1 cellular context compared by ENCODE assay signal in the genomic region with DNA sequence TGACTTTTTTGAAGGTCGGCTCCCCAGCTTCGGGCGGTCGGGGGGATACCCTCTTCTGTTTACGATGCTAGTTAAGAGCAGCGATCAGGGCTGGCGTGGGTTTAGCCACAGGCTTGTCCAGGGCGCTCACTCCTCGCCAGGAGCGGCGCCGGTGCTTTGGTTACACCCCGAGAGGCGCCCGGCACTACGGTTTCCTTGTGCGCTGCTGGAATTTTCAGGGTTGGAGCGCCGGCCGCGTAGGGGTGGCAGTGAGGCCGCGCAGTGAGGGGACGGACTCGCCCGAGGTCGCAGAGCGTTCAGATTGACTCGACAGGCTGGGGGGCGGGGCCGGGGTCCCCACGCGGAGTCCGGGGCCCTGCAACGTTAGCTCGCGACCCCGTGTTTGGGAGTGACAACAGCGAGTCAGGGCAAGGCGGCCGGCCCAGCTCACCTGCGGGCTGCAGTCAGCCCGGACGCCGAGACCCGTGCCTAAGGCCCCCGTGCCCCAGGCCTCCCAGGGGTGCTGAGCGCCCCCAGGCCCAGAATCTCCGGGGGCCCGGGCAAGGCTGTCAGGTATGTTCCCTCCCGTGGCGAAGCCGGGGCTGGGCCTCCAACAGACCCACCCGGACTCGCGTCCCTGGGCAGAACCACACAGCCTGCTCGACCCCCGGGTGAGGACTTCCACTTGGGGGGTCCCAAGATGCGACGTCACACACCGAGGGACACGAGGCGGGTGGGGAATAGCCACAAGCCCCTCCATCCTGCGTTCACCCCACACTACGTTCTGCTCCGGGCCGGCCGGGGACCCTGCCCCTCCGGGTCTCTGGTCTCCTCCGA.
A peak's percentile ranks its signal among the peaks of the same experiment; 100 is the strongest.
TF ChIP-seq lines count a peak whose summit lies in the region.

No MANE protein-coding gene starts in this region.

TF ChIP-seq in HepG2, 621 proteins besides CTCF, POLR2A, EP300 and RAD21 (continued from another document and continues in another):
- TF ChIP-seq, protein P1, sequence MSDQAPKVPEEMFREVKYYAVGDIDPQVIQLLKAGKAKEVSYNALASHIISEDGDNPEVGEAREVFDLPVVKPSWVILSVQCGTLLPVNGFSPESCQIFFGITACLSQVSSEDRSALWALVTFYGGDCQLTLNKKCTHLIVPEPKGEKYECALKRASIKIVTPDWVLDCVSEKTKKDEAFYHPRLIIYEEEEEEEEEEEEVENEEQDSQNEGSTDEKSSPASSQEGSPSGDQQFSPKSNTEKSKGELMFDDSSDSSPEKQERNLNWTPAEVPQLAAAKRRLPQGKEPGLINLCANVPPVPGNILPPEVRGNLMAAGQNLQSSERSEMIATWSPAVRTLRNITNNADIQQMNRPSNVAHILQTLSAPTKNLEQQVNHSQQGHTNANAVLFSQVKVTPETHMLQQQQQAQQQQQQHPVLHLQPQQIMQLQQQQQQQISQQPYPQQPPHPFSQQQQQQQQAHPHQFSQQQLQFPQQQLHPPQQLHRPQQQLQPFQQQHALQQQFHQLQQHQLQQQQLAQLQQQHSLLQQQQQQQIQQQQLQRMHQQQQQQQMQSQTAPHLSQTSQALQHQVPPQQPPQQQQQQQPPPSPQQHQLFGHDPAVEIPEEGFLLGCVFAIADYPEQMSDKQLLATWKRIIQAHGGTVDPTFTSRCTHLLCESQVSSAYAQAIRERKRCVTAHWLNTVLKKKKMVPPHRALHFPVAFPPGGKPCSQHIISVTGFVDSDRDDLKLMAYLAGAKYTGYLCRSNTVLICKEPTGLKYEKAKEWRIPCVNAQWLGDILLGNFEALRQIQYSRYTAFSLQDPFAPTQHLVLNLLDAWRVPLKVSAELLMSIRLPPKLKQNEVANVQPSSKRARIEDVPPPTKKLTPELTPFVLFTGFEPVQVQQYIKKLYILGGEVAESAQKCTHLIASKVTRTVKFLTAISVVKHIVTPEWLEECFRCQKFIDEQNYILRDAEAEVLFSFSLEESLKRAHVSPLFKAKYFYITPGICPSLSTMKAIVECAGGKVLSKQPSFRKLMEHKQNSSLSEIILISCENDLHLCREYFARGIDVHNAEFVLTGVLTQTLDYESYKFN (CRISPR knock-in tag; conservative IDR thresholded peaks at IDR 0.05), result no peak
- TF ChIP-seq HNRNPLL (IDR thresholded peaks at IDR 0.05; ENCODE audit: low read depth, low read length, poor library complexity, severe bottlenecking) (peak; percentile 94), KDM1A (CRISPR knock-in tag; IDR thresholded peaks at IDR 0.05) (no peak), PPARG (CRISPR knock-in tag; conservative IDR thresholded peaks at IDR 0.05) (no peak), MED13 (CRISPR knock-in tag; IDR thresholded peaks at IDR 0.05) (0 out of 2 replicates have a peak, but pooled peaks have one; percentile 15), FOXM1 (CRISPR knock-in tag; IDR thresholded peaks at IDR 0.05) (no peak), PTBP1 (IDR thresholded peaks at IDR 0.05; ENCODE audit: low read depth, low read length, poor library complexity, severe bottlenecking) (no peak), SMYD3 (CRISPR knock-in tag; IDR thresholded peaks at IDR 0.05) (no peak), ZNF264 (CRISPR knock-in tag; IDR thresholded peaks at IDR 0.05) (no peak; the same call in 1 of the 2 replicates), JARID2 (CRISPR knock-in tag; IDR thresholded peaks at IDR 0.05; ENCODE audit: insufficient replicate concordance) (peak; percentile 48), ZNF224 (CRISPR knock-in tag; IDR thresholded peaks at IDR 0.05) (0 out of 2 replicates have a peak, but pooled peaks have one; percentile 4), NFIB (CRISPR knock-in tag; IDR thresholded peaks at IDR 0.05; ENCODE audit: borderline replicate concordance) (no peak), KLF16 (CRISPR knock-in tag; IDR thresholded peaks at IDR 0.05) (peak in 1 of 2 experiments; percentile 66; a peak in 2 of 4 replicates), HDAC1 (CRISPR knock-in tag; IDR thresholded peaks at IDR 0.05) (peak; percentile 42), ZNF256 (CRISPR knock-in tag; conservative IDR thresholded peaks at IDR 0.05) (no peak), CENPX (CRISPR knock-in tag; IDR thresholded peaks at IDR 0.05) (no peak), TBX3 (IDR thresholded peaks at IDR 0.05; ENCODE audit: borderline replicate concordance) (no peak), MAZ (IDR thresholded peaks at IDR 0.05; ENCODE audit: borderline replicate concordance, low read depth, low read length) (no peak; the same call in 1 of the 2 replicates), MAZ (CRISPR knock-in tag; IDR thresholded peaks at IDR 0.05; ENCODE audit: low read depth) (no peak; the same call in 1 of the 2 replicates), NR2F2 (IDR thresholded peaks at IDR 0.05; ENCODE audit: borderline replicate concordance, low read depth) (peak; percentile 2; the same call in 1 of the 2 replicates), KLF9 (CRISPR knock-in tag; IDR thresholded peaks at IDR 0.05; ENCODE audit: low read depth) (no peak), ZNF703 (CRISPR knock-in tag; IDR thresholded peaks at IDR 0.05; ENCODE audit: borderline replicate concordance) (no peak), ZNF782 (CRISPR knock-in tag; IDR thresholded peaks at IDR 0.05; ENCODE audit: borderline replicate concordance) (no peak), ZFY (CRISPR knock-in tag; IDR thresholded peaks at IDR 0.05) (peak; percentile 73)
- TF ChIP-seq, protein P2, sequence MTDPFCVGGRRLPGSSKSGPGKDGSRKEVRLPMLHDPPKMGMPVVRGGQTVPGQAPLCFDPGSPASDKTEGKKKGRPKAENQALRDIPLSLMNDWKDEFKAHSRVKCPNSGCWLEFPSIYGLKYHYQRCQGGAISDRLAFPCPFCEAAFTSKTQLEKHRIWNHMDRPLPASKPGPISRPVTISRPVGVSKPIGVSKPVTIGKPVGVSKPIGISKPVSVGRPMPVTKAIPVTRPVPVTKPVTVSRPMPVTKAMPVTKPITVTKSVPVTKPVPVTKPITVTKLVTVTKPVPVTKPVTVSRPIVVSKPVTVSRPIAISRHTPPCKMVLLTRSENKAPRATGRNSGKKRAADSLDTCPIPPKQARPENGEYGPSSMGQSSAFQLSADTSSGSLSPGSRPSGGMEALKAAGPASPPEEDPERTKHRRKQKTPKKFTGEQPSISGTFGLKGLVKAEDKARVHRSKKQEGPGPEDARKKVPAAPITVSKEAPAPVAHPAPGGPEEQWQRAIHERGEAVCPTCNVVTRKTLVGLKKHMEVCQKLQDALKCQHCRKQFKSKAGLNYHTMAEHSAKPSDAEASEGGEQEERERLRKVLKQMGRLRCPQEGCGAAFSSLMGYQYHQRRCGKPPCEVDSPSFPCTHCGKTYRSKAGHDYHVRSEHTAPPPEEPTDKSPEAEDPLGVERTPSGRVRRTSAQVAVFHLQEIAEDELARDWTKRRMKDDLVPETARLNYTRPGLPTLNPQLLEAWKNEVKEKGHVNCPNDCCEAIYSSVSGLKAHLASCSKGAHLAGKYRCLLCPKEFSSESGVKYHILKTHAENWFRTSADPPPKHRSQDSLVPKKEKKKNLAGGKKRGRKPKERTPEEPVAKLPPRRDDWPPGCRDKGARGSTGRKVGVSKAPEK (CRISPR knock-in tag; IDR thresholded peaks at IDR 0.05; ENCODE audit: borderline replicate concordance), result no peak
- TF ChIP-seq, protein P3, sequence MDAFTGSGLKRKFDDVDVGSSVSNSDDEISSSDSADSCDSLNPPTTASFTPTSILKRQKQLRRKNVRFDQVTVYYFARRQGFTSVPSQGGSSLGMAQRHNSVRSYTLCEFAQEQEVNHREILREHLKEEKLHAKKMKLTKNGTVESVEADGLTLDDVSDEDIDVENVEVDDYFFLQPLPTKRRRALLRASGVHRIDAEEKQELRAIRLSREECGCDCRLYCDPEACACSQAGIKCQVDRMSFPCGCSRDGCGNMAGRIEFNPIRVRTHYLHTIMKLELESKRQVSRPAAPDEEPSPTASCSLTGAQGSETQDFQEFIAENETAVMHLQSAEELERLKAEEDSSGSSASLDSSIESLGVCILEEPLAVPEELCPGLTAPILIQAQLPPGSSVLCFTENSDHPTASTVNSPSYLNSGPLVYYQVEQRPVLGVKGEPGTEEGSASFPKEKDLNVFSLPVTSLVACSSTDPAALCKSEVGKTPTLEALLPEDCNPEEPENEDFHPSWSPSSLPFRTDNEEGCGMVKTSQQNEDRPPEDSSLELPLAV (CRISPR knock-in tag; conservative IDR thresholded peaks at IDR 0.05; ENCODE audit: low read depth), result no peak
- TF ChIP-seq, protein P4, sequence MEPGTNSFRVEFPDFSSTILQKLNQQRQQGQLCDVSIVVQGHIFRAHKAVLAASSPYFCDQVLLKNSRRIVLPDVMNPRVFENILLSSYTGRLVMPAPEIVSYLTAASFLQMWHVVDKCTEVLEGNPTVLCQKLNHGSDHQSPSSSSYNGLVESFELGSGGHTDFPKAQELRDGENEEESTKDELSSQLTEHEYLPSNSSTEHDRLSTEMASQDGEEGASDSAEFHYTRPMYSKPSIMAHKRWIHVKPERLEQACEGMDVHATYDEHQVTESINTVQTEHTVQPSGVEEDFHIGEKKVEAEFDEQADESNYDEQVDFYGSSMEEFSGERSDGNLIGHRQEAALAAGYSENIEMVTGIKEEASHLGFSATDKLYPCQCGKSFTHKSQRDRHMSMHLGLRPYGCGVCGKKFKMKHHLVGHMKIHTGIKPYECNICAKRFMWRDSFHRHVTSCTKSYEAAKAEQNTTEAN (CRISPR knock-in tag; conservative IDR thresholded peaks at IDR 0.05), result no peak
- TF ChIP-seq, protein P5, sequence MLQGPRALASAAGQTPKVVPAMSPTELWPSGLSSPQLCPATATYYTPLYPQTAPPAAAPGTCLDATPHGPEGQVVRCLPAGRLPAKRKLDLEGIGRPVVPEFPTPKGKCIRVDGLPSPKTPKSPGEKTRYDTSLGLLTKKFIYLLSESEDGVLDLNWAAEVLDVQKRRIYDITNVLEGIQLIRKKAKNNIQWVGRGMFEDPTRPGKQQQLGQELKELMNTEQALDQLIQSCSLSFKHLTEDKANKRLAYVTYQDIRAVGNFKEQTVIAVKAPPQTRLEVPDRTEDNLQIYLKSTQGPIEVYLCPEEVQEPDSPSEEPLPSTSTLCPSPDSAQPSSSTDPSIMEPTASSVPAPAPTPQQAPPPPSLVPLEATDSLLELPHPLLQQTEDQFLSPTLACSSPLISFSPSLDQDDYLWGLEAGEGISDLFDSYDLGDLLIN (CRISPR knock-in tag; IDR thresholded peaks at IDR 0.05; ENCODE audit: borderline replicate concordance), result no peak
- TF ChIP-seq, protein P6, sequence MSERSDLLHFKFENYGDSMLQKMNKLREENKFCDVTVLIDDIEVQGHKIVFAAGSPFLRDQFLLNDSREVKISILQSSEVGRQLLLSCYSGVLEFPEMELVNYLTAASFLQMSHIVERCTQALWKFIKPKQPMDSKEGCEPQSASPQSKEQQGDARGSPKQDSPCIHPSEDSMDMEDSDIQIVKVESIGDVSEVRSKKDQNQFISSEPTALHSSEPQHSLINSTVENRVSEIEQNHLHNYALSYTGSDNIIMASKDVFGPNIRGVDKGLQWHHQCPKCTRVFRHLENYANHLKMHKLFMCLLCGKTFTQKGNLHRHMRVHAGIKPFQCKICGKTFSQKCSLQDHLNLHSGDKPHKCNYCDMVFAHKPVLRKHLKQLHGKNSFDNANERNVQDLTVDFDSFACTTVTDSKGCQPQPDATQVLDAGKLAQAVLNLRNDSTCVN (CRISPR knock-in tag; IDR thresholded peaks at IDR 0.05; ENCODE audit: borderline replicate concordance), result no peak; the same call in 1 of the 2 replicates
- TF ChIP-seq, protein P7, sequence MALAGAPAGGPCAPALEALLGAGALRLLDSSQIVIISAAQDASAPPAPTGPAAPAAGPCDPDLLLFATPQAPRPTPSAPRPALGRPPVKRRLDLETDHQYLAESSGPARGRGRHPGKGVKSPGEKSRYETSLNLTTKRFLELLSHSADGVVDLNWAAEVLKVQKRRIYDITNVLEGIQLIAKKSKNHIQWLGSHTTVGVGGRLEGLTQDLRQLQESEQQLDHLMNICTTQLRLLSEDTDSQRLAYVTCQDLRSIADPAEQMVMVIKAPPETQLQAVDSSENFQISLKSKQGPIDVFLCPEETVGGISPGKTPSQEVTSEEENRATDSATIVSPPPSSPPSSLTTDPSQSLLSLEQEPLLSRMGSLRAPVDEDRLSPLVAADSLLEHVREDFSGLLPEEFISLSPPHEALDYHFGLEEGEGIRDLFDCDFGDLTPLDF (CRISPR knock-in tag; IDR thresholded peaks at IDR 0.05), result peak; percentile 48; the same call in 1 of the 2 replicates
- TF ChIP-seq, protein P8, sequence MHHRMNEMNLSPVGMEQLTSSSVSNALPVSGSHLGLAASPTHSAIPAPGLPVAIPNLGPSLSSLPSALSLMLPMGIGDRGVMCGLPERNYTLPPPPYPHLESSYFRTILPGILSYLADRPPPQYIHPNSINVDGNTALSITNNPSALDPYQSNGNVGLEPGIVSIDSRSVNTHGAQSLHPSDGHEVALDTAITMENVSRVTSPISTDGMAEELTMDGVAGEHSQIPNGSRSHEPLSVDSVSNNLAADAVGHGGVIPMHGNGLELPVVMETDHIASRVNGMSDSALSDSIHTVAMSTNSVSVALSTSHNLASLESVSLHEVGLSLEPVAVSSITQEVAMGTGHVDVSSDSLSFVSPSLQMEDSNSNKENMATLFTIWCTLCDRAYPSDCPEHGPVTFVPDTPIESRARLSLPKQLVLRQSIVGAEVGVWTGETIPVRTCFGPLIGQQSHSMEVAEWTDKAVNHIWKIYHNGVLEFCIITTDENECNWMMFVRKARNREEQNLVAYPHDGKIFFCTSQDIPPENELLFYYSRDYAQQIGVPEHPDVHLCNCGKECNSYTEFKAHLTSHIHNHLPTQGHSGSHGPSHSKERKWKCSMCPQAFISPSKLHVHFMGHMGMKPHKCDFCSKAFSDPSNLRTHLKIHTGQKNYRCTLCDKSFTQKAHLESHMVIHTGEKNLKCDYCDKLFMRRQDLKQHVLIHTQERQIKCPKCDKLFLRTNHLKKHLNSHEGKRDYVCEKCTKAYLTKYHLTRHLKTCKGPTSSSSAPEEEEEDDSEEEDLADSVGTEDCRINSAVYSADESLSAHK (CRISPR knock-in tag; IDR thresholded peaks at IDR 0.05; ENCODE audit: borderline replicate concordance), result no peak
- TF ChIP-seq, protein P9, sequence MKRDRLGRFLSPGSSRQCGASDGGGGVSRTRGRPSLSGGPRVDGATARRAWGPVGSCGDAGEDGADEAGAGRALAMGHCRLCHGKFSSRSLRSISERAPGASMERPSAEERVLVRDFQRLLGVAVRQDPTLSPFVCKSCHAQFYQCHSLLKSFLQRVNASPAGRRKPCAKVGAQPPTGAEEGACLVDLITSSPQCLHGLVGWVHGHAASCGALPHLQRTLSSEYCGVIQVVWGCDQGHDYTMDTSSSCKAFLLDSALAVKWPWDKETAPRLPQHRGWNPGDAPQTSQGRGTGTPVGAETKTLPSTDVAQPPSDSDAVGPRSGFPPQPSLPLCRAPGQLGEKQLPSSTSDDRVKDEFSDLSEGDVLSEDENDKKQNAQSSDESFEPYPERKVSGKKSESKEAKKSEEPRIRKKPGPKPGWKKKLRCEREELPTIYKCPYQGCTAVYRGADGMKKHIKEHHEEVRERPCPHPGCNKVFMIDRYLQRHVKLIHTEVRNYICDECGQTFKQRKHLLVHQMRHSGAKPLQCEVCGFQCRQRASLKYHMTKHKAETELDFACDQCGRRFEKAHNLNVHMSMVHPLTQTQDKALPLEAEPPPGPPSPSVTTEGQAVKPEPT (CRISPR knock-in tag; IDR thresholded peaks at IDR 0.05; ENCODE audit: low read depth), result peak; percentile 22; the same call in 1 of the 2 replicates
- TF ChIP-seq, protein P10, sequence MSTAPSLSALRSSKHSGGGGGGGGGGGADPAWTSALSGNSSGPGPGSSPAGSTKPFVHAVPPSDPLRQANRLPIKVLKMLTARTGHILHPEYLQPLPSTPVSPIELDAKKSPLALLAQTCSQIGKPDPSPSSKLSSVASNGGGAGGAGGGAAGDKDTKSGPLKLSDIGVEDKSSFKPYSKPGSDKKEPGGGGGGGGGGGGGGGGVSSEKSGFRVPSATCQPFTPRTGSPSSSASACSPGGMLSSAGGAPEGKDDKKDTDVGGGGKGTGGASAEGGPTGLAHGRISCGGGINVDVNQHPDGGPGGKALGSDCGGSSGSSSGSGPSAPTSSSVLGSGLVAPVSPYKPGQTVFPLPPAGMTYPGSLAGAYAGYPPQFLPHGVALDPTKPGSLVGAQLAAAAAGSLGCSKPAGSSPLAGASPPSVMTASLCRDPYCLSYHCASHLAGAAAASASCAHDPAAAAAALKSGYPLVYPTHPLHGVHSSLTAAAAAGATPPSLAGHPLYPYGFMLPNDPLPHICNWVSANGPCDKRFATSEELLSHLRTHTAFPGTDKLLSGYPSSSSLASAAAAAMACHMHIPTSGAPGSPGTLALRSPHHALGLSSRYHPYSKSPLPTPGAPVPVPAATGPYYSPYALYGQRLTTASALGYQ (CRISPR knock-in tag; IDR thresholded peaks at IDR 0.05), result no peak
